Comparison of ENCODE assay signal across 8 cellular contexts in the genomic region with DNA sequence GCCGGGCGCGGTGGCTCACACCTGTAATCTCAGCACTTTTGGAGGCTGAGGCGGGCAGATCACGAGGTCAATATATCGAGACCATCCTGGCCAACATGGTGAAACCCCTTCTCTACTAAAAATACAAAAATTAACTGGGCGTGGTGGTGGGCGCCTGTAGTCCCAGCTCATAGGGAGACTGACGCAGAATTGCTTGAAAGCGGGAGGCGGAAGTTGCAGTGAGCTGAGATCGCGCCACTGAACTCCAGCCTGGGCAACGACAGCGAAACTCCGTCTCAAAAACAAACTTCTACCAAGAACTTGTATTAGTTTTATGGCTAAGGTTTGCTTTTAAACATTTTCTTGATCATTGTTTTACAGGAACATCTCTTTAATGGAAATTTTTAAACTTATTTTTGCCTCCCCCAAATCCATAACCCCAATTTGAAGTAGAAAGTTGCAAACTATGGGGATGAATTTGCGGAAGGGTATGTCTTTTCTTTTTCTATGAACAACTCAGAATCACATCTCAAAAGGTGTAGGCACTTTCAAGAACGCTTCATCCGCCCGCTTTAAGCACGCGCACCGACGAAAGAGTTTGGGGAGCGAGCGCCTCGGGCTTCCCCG. TPM values are rescaled to one million over a fixed set of nuclear protein-coding genes. Genes with fewer than 3 reads are reported as not detected.
DNase-seq lines count a peak whose midpoint lies in the region; ATAC-seq and TF ChIP-seq lines count a peak whose summit lies in the region.

No MANE protein-coding gene starts in this region.

- H3K4me1 Mint-ChIP-seq in activated CD4-positive, alpha-beta T cell treated with anti-CD3 and anti-CD28 coated beads, Interleukin-2, amount 10 ng/mL, durations not matched to agents 7 days and 5 days, result peaks cover 34% of the 10 kb centered on the region

- H3K4me1 ChIP-seq in left lung (peaks cover 2 to 32% of the 10 kb centered on the region in 2 donors), thoracic aorta (ENCODE audit: control insufficient read depth in 1 of 2, low read depth in 2 of 2) (peaks cover 12 to 22% of the 10 kb centered on the region in 2 donors)

- H3K36me3 ChIP-seq in left lung, result no peaks in the 10 kb centered on the region
- H3K36me3 ChIP-seq in thoracic aorta, result no peaks in the 10 kb centered on the region

- intact Hi-C loops in left lung (cut with DNase I), result no loop called here

- no peaks in the 10 kb centered on the region for H3K27me3 Mint-ChIP-seq in activated CD4-positive, alpha-beta T cell treated with anti-CD3 and anti-CD28 coated beads, Interleukin-2, amount 10 ng/mL, durations not matched to agents 7 days and 5 days

- H3K36me3 Mint-ChIP-seq in activated CD4-positive, alpha-beta T cell treated with anti-CD3 and anti-CD28 coated beads, Interleukin-2, amount 10 ng/mL, durations not matched to agents 7 days and 5 days (ENCODE audit: low read depth), result peaks cover 4% of the 10 kb centered on the region

- H3K27ac ChIP-seq in angular gyrus (ENCODE audit: low read depth, low read length) (peak overlapping the region; percentile 99), left lung (peak overlapping the region; percentile 98), thoracic aorta (peak overlapping the region; percentile 88)

- POLR2A ChIA-PET in activated CD4-positive, alpha-beta T cell treated with anti-CD3 and anti-CD28 coated beads, Interleukin-2, amount 10 ng/mL, durations not matched to agents 7 days and 5 days (lab: Charles Lee), result no interaction called here

- peak overlapping the region; percentile 25 to 46 for H3K4me3 ChIP-seq in left lung
- H3K4me3 ChIP-seq in thoracic aorta, result peak overlapping the region; percentile 68

- no peak for ATAC-seq in left lung
- ATAC-seq in thoracic aorta (ENCODE audit: insufficient number of reproducible peaks, low FRiP score, low read depth), result no peak
- no peak for ATAC-seq in HG02571 (IDR thresholded peaks at IDR 0.05; ENCODE audit: unreplicated experiment)

- CTCF ChIA-PET in activated CD4-positive, alpha-beta T cell treated with anti-CD3 and anti-CD28 coated beads, Interleukin-2, amount 10 ng/mL, durations not matched to agents 7 days and 5 days (lab: Charles Lee), result interaction anchor here (1.0 to 4.9 kb wide), 8 partner anchors 11 to 52 kb away, joined by 3 to 43 read pairs (median 6); no protein-coding TSS in a partner anchor

- TF ChIP-seq CTCF in left lung (IDR thresholded peaks at IDR 0.05), result no peak
- TF ChIP-seq CTCF in thoracic aorta (IDR thresholded peaks at IDR 0.05), result no peak

- H3K9me3 ChIP-seq in left lung (no peaks in the 10 kb centered on the region), thoracic aorta (no peaks in the 10 kb centered on the region)

- no peak for DNase-seq in activated CD4-positive, alpha-beta T cell treated with anti-CD3 and anti-CD28 coated beads, Interleukin-2, amount 10 ng/mL, durations not matched to agents 7 days and 5 days
- DNase-seq in activated CD4-positive, alpha-beta T cell treated with anti-CD3 and anti-CD28 coated beads, Interleukin-2, amount 50 U/mL, for 48 hours, result no peak
- DNase-seq in left lung, result no peak
- DNase-seq in thoracic aorta (ENCODE audit: low spot score), result no peak
- no peak for DNase-seq in islet precursor cell
- DNase-seq in HCEC 1CT, result no peak

- no peaks in the 10 kb centered on the region for H3K27me3 ChIP-seq in left lung
- H3K27me3 ChIP-seq in thoracic aorta (replicated peaks; ENCODE audit: insufficient read depth), result no peaks in the 10 kb centered on the region

- H3K4me3 Mint-ChIP-seq in activated CD4-positive, alpha-beta T cell treated with anti-CD3 and anti-CD28 coated beads, Interleukin-2, amount 10 ng/mL, durations not matched to agents 7 days and 5 days, result peak overlapping the region; percentile 74

- peak overlapping the region; percentile 96 for H3K27ac Mint-ChIP-seq in activated CD4-positive, alpha-beta T cell treated with anti-CD3 and anti-CD28 coated beads, Interleukin-2, amount 10 ng/mL, durations not matched to agents 7 days and 5 days

- H3K9me3 Mint-ChIP-seq in activated CD4-positive, alpha-beta T cell treated with anti-CD3 and anti-CD28 coated beads, Interleukin-2, amount 10 ng/mL, durations not matched to agents 7 days and 5 days, result peaks cover 6% of the 10 kb centered on the region

RNA-seq across cellular contexts. Expression of gene PTMA, which starts 46.8 kb away (rescaled TPM):
- total RNA-seq in activated CD4-positive, alpha-beta T cell treated with anti-CD3 and anti-CD28 coated beads, Interleukin-2, amount 10 ng/mL, durations not matched to agents 7 days and 5 days, result 1,000 to 10,000 TPM; 1,700 to 2,208 TPM
- total RNA-seq in left lung, result 100 to 1,000 TPM; 677 to 980 TPM
- total RNA-seq in thoracic aorta, result 1,000 to 10,000 TPM in 1 of 2 donors, 100 to 1,000 TPM in 1; 700 to 1,022 TPM
